In genomic region chr9:91176426-91176825, GRCh38 we compare ENCODE assay signal across 22 cellular contexts.
A peak's percentile ranks its signal among the peaks of the same experiment; 100 is the strongest.
DNase-seq lines count a peak whose midpoint lies in the region; ATAC-seq and TF ChIP-seq lines count a peak whose summit lies in the region.
"Had no signal": no experiment of that assay in that cellular context is flagged by ENCODE, and none has a peak within 500 bp of the region (broad histone marks: within the 10 kb centered on the region; RNA-seq: fewer than 3 reads in every experiment).

No MANE protein-coding gene starts in this region.

- H3K36me3 Mint-ChIP-seq in activated CD4-positive, alpha-beta T cell treated with anti-CD3 and anti-CD28 coated beads for 36 hours (ENCODE audit: low read depth) = peaks cover 24% of the 10 kb centered on the region
- no peaks in the 10 kb centered on the region for H3K36me3 Mint-ChIP-seq in osteocyte (ENCODE audit: unreplicated experiment)

- H3K4me3 Mint-ChIP-seq in activated CD4-positive, alpha-beta T cell treated with anti-CD3 and anti-CD28 coated beads for 36 hours = no peak overlapping the region
- H3K4me3 Mint-ChIP-seq in stimulated activated naive CD8-positive, alpha-beta T cell treated with anti-CD3 and anti-CD28 coated beads, Interleukin-15, amount 100 ng/mL, for 72 hours = no peak overlapping the region
- H3K4me3 Mint-ChIP-seq in osteocyte (ENCODE audit: unreplicated experiment) = no peak overlapping the region
- H3K4me3 Mint-ChIP-seq: CD4-positive, alpha-beta T cell had no signal

- no peaks in the 10 kb centered on the region for H3K27me3 Mint-ChIP-seq in activated CD4-positive, alpha-beta T cell treated with anti-CD3 and anti-CD28 coated beads for 36 hours
- no peaks in the 10 kb centered on the region for H3K27me3 Mint-ChIP-seq in stimulated activated naive CD8-positive, alpha-beta T cell treated with anti-CD3 and anti-CD28 coated beads, Interleukin-15, amount 100 ng/mL, for 72 hours
- H3K27me3 Mint-ChIP-seq in osteocyte (ENCODE audit: unreplicated experiment) = no peaks in the 10 kb centered on the region
- H3K27me3 Mint-ChIP-seq: CD4-positive, alpha-beta T cell had no signal

- POLR2A ChIA-PET in activated CD4-positive, alpha-beta T cell treated with anti-CD3 and anti-CD28 coated beads for 36 hours (lab: Charles Lee) = interaction anchor here (2.4 kb wide), 1 partner anchor 25 kb away, joined by 25 read pairs; no protein-coding TSS in a partner anchor

- peaks cover 71% of the 10 kb centered on the region for H3K4me1 Mint-ChIP-seq in activated CD4-positive, alpha-beta T cell treated with anti-CD3 and anti-CD28 coated beads for 36 hours
- H3K4me1 Mint-ChIP-seq in stimulated activated naive CD8-positive, alpha-beta T cell treated with anti-CD3 and anti-CD28 coated beads, Interleukin-15, amount 100 ng/mL, for 72 hours = peaks cover 48% of the 10 kb centered on the region
- no peaks in the 10 kb centered on the region for H3K4me1 Mint-ChIP-seq in osteocyte (ENCODE audit: unreplicated experiment)

- no peak for DNase-seq in activated CD4-positive, alpha-beta T cell treated with anti-CD3 and anti-CD28 coated beads for 36 hours
- DNase-seq in activated CD4-positive, alpha-beta T cell treated with anti-CD3 and anti-CD28 coated beads, Interleukin-2, amount 50 U/mL, for 48 hours = no peak
- peak; percentile 3 for DNase-seq in stimulated activated naive CD8-positive, alpha-beta T cell treated with anti-CD3 and anti-CD28 coated beads, Interleukin-15, Interleukin-2, amounts not matched to agents 100 U/mL and 50 U/mL, for 24 hours
- DNase-seq in stimulated activated naive CD8-positive, alpha-beta T cell treated with anti-CD3 and anti-CD28 coated beads, Interleukin-15, amount 100 ng/mL, for 72 hours = no peak
- DNase-seq in osteocyte (ENCODE audit: extremely low spot score, unreplicated experiment) (peak; percentile 57), nucleus accumbens (lab: John Stamatoyannopoulos, UW) (no peak)
- DNase-seq: 8988T; activated effector memory CD4-positive, alpha-beta T cell treated with Interleukin-2 at 50 U/mL for 16 hours; CD4-positive, alpha-beta T cell; HCEC 1CT; KBM-7; left lung; NCI-H1105; NCI-H2029; NCI-H2227 treated with DMSO at 0.1 percent for 48 hours; NCI-H69; SIG-M5; small intestine; stimulated activated CD4-positive, alpha-beta T cell treated with anti-CD3 and anti-CD28 coated beads, Interleukin-1b, Interleukin-23, amount 100 ng/mL, for 48 hours; T1000 had no signal

- no peak for TF ChIP-seq CTCF in osteocyte (IDR thresholded peaks at IDR 0.05)

- CTCF ChIA-PET in activated CD4-positive, alpha-beta T cell treated with anti-CD3 and anti-CD28 coated beads for 36 hours (lab: Charles Lee) = interaction anchor here (1.6 to 2.3 kb wide), 3 partner anchors 11 to 250 kb away, joined by 5 to 12 read pairs (median 6); no protein-coding TSS in a partner anchor

- ATAC-seq in activated CD4-positive, alpha-beta T cell treated with anti-CD3 and anti-CD28 coated beads for 36 hours = no peak
- no peak for ATAC-seq in stimulated activated naive CD8-positive, alpha-beta T cell treated with anti-CD3 and anti-CD28 coated beads, Interleukin-15, Interleukin-2, amounts not matched to agents 100 U/mL and 50 U/mL, for 24 hours
- no peak for ATAC-seq in stimulated activated naive CD8-positive, alpha-beta T cell treated with anti-CD3 and anti-CD28 coated beads, Interleukin-15, amount 100 ng/mL, for 72 hours
- no peak for ATAC-seq in GM18511 (IDR thresholded peaks at IDR 0.05; ENCODE audit: unreplicated experiment)
- no peak for ATAC-seq in HG03025 (IDR thresholded peaks at IDR 0.05; ENCODE audit: low FRiP score, unreplicated experiment)
- ATAC-seq: left lung had no signal

- intact Hi-C loops in activated CD4-positive, alpha-beta T cell treated with anti-CD3 and anti-CD28 coated beads for 36 hours (cut with DNase I, micrococcal nuclease) = no loop called here

- H3K9me3 Mint-ChIP-seq in activated CD4-positive, alpha-beta T cell treated with anti-CD3 and anti-CD28 coated beads for 36 hours (ENCODE audit: low read depth) = peaks cover 13% of the 10 kb centered on the region
- H3K9me3 Mint-ChIP-seq in stimulated activated naive CD8-positive, alpha-beta T cell treated with anti-CD3 and anti-CD28 coated beads, Interleukin-15, amount 100 ng/mL, for 72 hours = peaks cover 10 to 14% of the 10 kb centered on the region in 2 donors
- H3K9me3 Mint-ChIP-seq in osteocyte (ENCODE audit: unreplicated experiment) = peaks cover 12% of the 10 kb centered on the region

- peak overlapping the region; percentile 99 for H3K27ac Mint-ChIP-seq in activated CD4-positive, alpha-beta T cell treated with anti-CD3 and anti-CD28 coated beads for 36 hours
- no peak overlapping the region for H3K27ac Mint-ChIP-seq in stimulated activated naive CD8-positive, alpha-beta T cell treated with anti-CD3 and anti-CD28 coated beads, Interleukin-15, amount 100 ng/mL, for 72 hours
- no peak overlapping the region for H3K27ac Mint-ChIP-seq in osteocyte (ENCODE audit: unreplicated experiment)

Comparison
In these comparisons a context has a peak if more than half of its experiments do, and no peak if none do; other contexts are left out.
1. DNase-seq: peak in stimulated activated naive CD8-positive, alpha-beta T cell treated with anti-CD3 and anti-CD28 coated beads, Interleukin-15, Interleukin-2, amounts not matched to agents 100 U/mL and 50 U/mL, for 24 hours (single experiment) and osteocyte (single experiment); none in activated CD4-positive, alpha-beta T cell treated with anti-CD3 and anti-CD28 coated beads for 36 hours (single experiment), activated CD4-positive, alpha-beta T cell treated with anti-CD3 and anti-CD28 coated beads, Interleukin-2, amount 50 U/mL, for 48 hours (0 of 2), stimulated activated naive CD8-positive, alpha-beta T cell treated with anti-CD3 and anti-CD28 coated beads, Interleukin-15, amount 100 ng/mL, for 72 hours (0 of 2) and nucleus accumbens (0 of 56).